Comparison of ENCODE assay signal across 14 cellular contexts in genomic region chr2:234245945-234246344, GRCh38.
A peak's percentile ranks its signal among the peaks of the same experiment; 100 is the strongest.
DNase-seq lines count a peak whose midpoint lies in the region; ATAC-seq and TF ChIP-seq lines count a peak whose summit lies in the region.
"Had no signal": no experiment of that assay in that cellular context is flagged by ENCODE, and none has a peak within 500 bp of the region (broad histone marks: within the 10 kb centered on the region; RNA-seq: fewer than 3 reads in every experiment).

No MANE protein-coding gene starts in this region.

- no peaks in the 10 kb centered on the region for H4K20me1 ChIP-seq in OCI-LY7 (ENCODE audit: insufficient read depth, low read length)

- H3K4me1 Mint-ChIP-seq in chondrocyte (ENCODE audit: low read depth), result peaks cover 72% of the 10 kb centered on the region

- H2AFZ ChIP-seq in OCI-LY7 (ENCODE audit: low read length), result no peak overlapping the region

- peak; percentile 74 for DNase-seq in AG08396 (ENCODE audit: low spot score)
- DNase-seq in LoVo (ENCODE audit: low spot score), result peak; percentile 47
- no peak for DNase-seq in chondrocyte (ENCODE audit: low spot score)
- peak; percentile 4 for DNase-seq in mesendoderm
- DNase-seq in coronary artery (ENCODE audit: low spot score), result no peak
- no peak for DNase-seq in stimulated activated CD4-positive, alpha-beta T cell treated with anti-CD3 and anti-CD28 coated beads, Interleukin-2, amount 100 ng/mL, for 24 hours
- no peak for DNase-seq in OCI-LY7 (ENCODE audit: low spot score)
- DNase-seq: CD4-positive, CD25-positive, alpha-beta regulatory T cell; erythroblast; KG1; NCI-H526 treated with DMSO at 0.1 percent for 48 hours; upper lobe of left lung had no signal

- H3K9me2 ChIP-seq in OCI-LY7 (ENCODE audit: insufficient read depth, low read length), result no peaks in the 10 kb centered on the region

- H2BK120ac ChIP-seq in mesendoderm (ENCODE audit: low read depth, low read length), result no peak overlapping the region

- no peaks in the 10 kb centered on the region for H3K27me3 Mint-ChIP-seq in chondrocyte (ENCODE audit: low read depth)
- H3K27me3 Mint-ChIP-seq: CD4-positive, CD25-positive, alpha-beta regulatory T cell had no signal

- H3K4me3 Mint-ChIP-seq in chondrocyte (ENCODE audit: unreplicated experiment), result peak overlapping the region; percentile 19
- H3K4me3 Mint-ChIP-seq: CD4-positive, CD25-positive, alpha-beta regulatory T cell; T-helper 1 cell treated with Interleukin-12 subunit alpha and Interleukin-12 subunit beta and Interleukin-4 antibody, amounts not matched to agents 30 μg/mL and 1 μg/mL, for 36 hours had no signal

- H3K36me3 ChIP-seq in mesendoderm (ENCODE audit: control insufficient read depth, insufficient read depth, low read length), result no peaks in the 10 kb centered on the region
- H3K36me3 ChIP-seq in OCI-LY7 (ENCODE audit: insufficient read depth, low read length), result no peaks in the 10 kb centered on the region
- H3K36me3 ChIP-seq: upper lobe of left lung had no signal

- no peak overlapping the region for H3K4ac ChIP-seq in mesendoderm (ENCODE audit: low read depth, low read length)

- H3K18ac ChIP-seq in mesendoderm (ENCODE audit: low read length), result no peak overlapping the region

- H3K79me1 ChIP-seq in mesendoderm (ENCODE audit: low read length), result no peaks in the 10 kb centered on the region

- TF ChIP-seq CTCF in chondrocyte (IDR thresholded peaks at IDR 0.05), result no peak
- TF ChIP-seq CTCF in coronary artery (IDR thresholded peaks at IDR 0.05), result no peak
- TF ChIP-seq CTCF in OCI-LY7 (conservative IDR thresholded peaks at IDR 0.05; ENCODE audit: low read length), result no peak

- no peak for ATAC-seq in HG03432 (IDR thresholded peaks at IDR 0.05; ENCODE audit: unreplicated experiment)

- WGBS in mesendoderm (ENCODE audit: extremely low coverage, insufficient coverage, low lambda C conversion rate), result no CpG with 5 or more reads among the region's 5 CpGs

- H3K4me1 ChIP-seq in mesendoderm (ENCODE audit: control insufficient read depth, low read depth, low read length), result no peaks in the 10 kb centered on the region
- no peaks in the 10 kb centered on the region for H3K4me1 ChIP-seq in OCI-LY7 (ENCODE audit: insufficient read depth, low read length, poor library complexity, severe bottlenecking)

- no peaks in the 10 kb centered on the region for H3K36me3 Mint-ChIP-seq in chondrocyte (ENCODE audit: low read depth)
- H3K36me3 Mint-ChIP-seq: CD4-positive, CD25-positive, alpha-beta regulatory T cell had no signal

- H3K56ac ChIP-seq in mesendoderm (ENCODE audit: low read length), result no peak overlapping the region

- H2BK5ac ChIP-seq in mesendoderm (ENCODE audit: low read length), result no peak overlapping the region

- POLR2A ChIA-PET in OCI-LY7 (lab: Charles Lee), result interaction anchor here (0.6 to 1.5 kb wide), 6 partner anchors 9 to 365 kb away, joined by 3 to 7 read pairs (median 5); no protein-coding TSS in a partner anchor

- no peaks in the 10 kb centered on the region for H3K9me3 ChIP-seq in OCI-LY7 (ENCODE audit: low read length)
- H3K9me3 ChIP-seq: upper lobe of left lung had no signal

- no peak overlapping the region for H4K5ac ChIP-seq in mesendoderm (ENCODE audit: low read length)

- no TSS peak for BruUV-seq in OCI-LY7 (replicated peaks; lab: Mats Ljungman, UMichigan)

- H3K4me2 ChIP-seq in mesendoderm (ENCODE audit: low read length) (no peak overlapping the region), OCI-LY7 (ENCODE audit: low read length) (no peak overlapping the region)

- no peak overlapping the region for H2BK15ac ChIP-seq in mesendoderm (replicated peaks; ENCODE audit: low read depth)

- no peak overlapping the region for H3K23ac ChIP-seq in mesendoderm (ENCODE audit: low read length)

- H2AK5ac ChIP-seq in mesendoderm (ENCODE audit: low read length), result no peak overlapping the region

- no peaks in the 10 kb centered on the region for H3K79me2 ChIP-seq in mesendoderm (ENCODE audit: control insufficient read depth, insufficient read depth, low read length)
- H3K79me2 ChIP-seq in OCI-LY7 (ENCODE audit: insufficient read depth, low read depth, low read length), result no peaks in the 10 kb centered on the region

- H3K9ac ChIP-seq in mesendoderm (ENCODE audit: low read length), result no peak overlapping the region

- H3K27me3 ChIP-seq in mesendoderm (ENCODE audit: insufficient read depth, low read length, poor library complexity), result no peaks in the 10 kb centered on the region
- H3K27me3 ChIP-seq: upper lobe of left lung had no signal

- CTCF ChIA-PET in OCI-LY7 (lab: Charles Lee; ENCODE audit: unreplicated experiment), result no interaction called here

- H3K9me3 Mint-ChIP-seq in chondrocyte (ENCODE audit: low read depth), result no peaks in the 10 kb centered on the region
- H3K9me3 Mint-ChIP-seq: CD4-positive, CD25-positive, alpha-beta regulatory T cell; T-helper 1 cell treated with Interleukin-12 subunit alpha and Interleukin-12 subunit beta and Interleukin-4 antibody, amounts not matched to agents 30 μg/mL and 1 μg/mL, for 36 hours had no signal

- no peak overlapping the region for H4K8ac ChIP-seq in mesendoderm (ENCODE audit: low read depth, low read length)

- H3K27ac ChIP-seq in mesendoderm (ENCODE audit: low read depth, low read length) (no peak overlapping the region), coronary artery (no peak overlapping the region), OCI-LY7 (ENCODE audit: low read depth, low read length, poor library complexity, severe bottlenecking) (no peak overlapping the region)
- H3K27ac ChIP-seq: upper lobe of left lung had no signal

- intact Hi-C loops in OCI-LY7 (cut with micrococcal nuclease; ENCODE audit: unreplicated experiment), result no loop called here

- H3K4me3 ChIP-seq in mesendoderm (ENCODE audit: low read length) (no peak overlapping the region), coronary artery (no peak overlapping the region), OCI-LY7 (ENCODE audit: low read depth, low read length, poor library complexity, severe bottlenecking) (no peak overlapping the region)
- H3K4me3 ChIP-seq: upper lobe of left lung had no signal

- H3K27ac Mint-ChIP-seq in chondrocyte (ENCODE audit: unreplicated experiment), result peak overlapping the region; percentile 87
- H3K27ac Mint-ChIP-seq: CD4-positive, CD25-positive, alpha-beta regulatory T cell; T-helper 1 cell treated with Interleukin-12 subunit alpha and Interleukin-12 subunit beta and Interleukin-4 antibody, amounts not matched to agents 30 μg/mL and 1 μg/mL, for 36 hours had no signal

Comparison
In these comparisons a context has a peak if more than half of its experiments do, and no peak if none do; other contexts are left out.
1. DNase-seq: peak in AG08396 (single experiment), LoVo (single experiment) and mesendoderm (single experiment); none in chondrocyte (single experiment), coronary artery (single experiment), stimulated activated CD4-positive, alpha-beta T cell treated with anti-CD3 and anti-CD28 coated beads, Interleukin-2, amount 100 ng/mL, for 24 hours (0 of 2) and OCI-LY7 (single experiment).